In genomic region chr1:247210386-247211117, GRCh38 we compare ENCODE assay signal across 8 cellular contexts. TPM values are rescaled to one million over a fixed set of nuclear protein-coding genes. Genes with fewer than 3 reads are reported as not detected.
DNase-seq lines count a peak whose midpoint lies in the region; ATAC-seq and TF ChIP-seq lines count a peak whose summit lies in the region.

No MANE protein-coding gene starts in this region.

- H3K9ac ChIP-seq in mucosa of stomach (ENCODE audit: low read length), result peak overlapping the region; percentile 78

- TF ChIP-seq EP300 in Ishikawa (IDR thresholded peaks at IDR 0.05; ENCODE audit: borderline replicate concordance), result no peak

- peak; percentile 86 for ATAC-seq in GM21619 (IDR thresholded peaks at IDR 0.05; ENCODE audit: unreplicated experiment)

- no peak for TF ChIP-seq RAD21 in Ishikawa (IDR thresholded peaks at IDR 0.05; ENCODE audit: low read depth)

- no peaks in the 10 kb centered on the region for H3K27me3 ChIP-seq in esophagus (ENCODE audit: control insufficient read depth in 1 of 2, insufficient read depth in 2 of 2, low read length in 2 of 2)
- no peaks in the 10 kb centered on the region for H3K27me3 ChIP-seq in mucosa of stomach (ENCODE audit: control insufficient read depth, insufficient read depth, low read length)

- H3K27ac ChIP-seq in esophagus (ENCODE audit: low read depth in 2 of 2, low read length in 1 of 2), result peak overlapping the region; percentile 90 to 94

- DNase-seq in DMS153 treated with DMSO at 0.1 percent for 48 hours (lab: John Stamatoyannopoulos, UW; ENCODE audit: unreplicated experiment), result peak; percentile 99
- peak; percentile 47 for DNase-seq in OCI-M2 (lab: John Stamatoyannopoulos, UW; ENCODE audit: unreplicated experiment)
- DNase-seq in activated T-cell treated with anti-CD3 and anti-CD28 coated beads, Interleukin-2, amount 50 U/mL, for 1 hour, result peak; percentile 92
- peak; percentile 98 for DNase-seq in stimulated activated CD8-positive, alpha-beta memory T cell treated with anti-CD3 and anti-CD28 coated beads, Interleukin-4, amount 100 ng/mL, for 48 hours

- H3K9me3 ChIP-seq in esophagus (ENCODE audit: control insufficient read depth in 2 of 2, insufficient read depth in 1 of 2, low read depth in 1 of 2, low read length in 1 of 2), result peaks cover 0 to 2% of the 10 kb centered on the region in 2 donors
- H3K9me3 ChIP-seq in mucosa of stomach (ENCODE audit: control insufficient read depth, low read length), result no peaks in the 10 kb centered on the region

- no peaks in the 10 kb centered on the region for H3K36me3 ChIP-seq in esophagus (ENCODE audit: control insufficient read depth in 2 of 2, insufficient read depth in 2 of 2, low read length in 1 of 2)
- H3K36me3 ChIP-seq in mucosa of stomach (ENCODE audit: control insufficient read depth, insufficient read depth, low read length), result no peaks in the 10 kb centered on the region

- H3K4me3 ChIP-seq in esophagus (ENCODE audit: low read depth in 1 of 2, low read length in 2 of 2) (peak overlapping the region; percentile 96), mucosa of stomach (ENCODE audit: low read length) (peak overlapping the region; percentile 61)

- 0% methylated on average over 49 of the region's 49 CpGs for WGBS in esophagus, 2 donors

- H3K4me1 ChIP-seq in esophagus (ENCODE audit: control insufficient read depth in 2 of 2, insufficient read depth in 2 of 2, low read length in 1 of 2) (peaks cover 5% of the 10 kb centered on the region in 2 donors), mucosa of stomach (ENCODE audit: control insufficient read depth, insufficient read depth, low read length) (peaks cover 17% of the 10 kb centered on the region)

TF ChIP-seq in Ishikawa, 13 proteins besides CTCF, POLR2A, EP300 and RAD21:
- TF ChIP-seq ZBTB7A (IDR thresholded peaks at IDR 0.05; ENCODE audit: low read depth), result peak; percentile 79
- TF ChIP-seq YY1 (IDR thresholded peaks at IDR 0.05; ENCODE audit: low read depth), result 0 out of 2 replicates have a peak, but pooled peaks have one; percentile 42
- peak; percentile 50; the same call in 1 of the 2 replicates for TF ChIP-seq TCF12 (IDR thresholded peaks at IDR 0.05; ENCODE audit: low read depth)
- peak; percentile 65 for TF ChIP-seq CREB1 (IDR thresholded peaks at IDR 0.05; ENCODE audit: low read depth)
- TF ChIP-seq CEBPB (IDR thresholded peaks at IDR 0.05), result no peak
- no peak for TF ChIP-seq TEAD4 (IDR thresholded peaks at IDR 0.05)
- TF ChIP-seq NFIC (IDR thresholded peaks at IDR 0.05), result peak; percentile 62
- TF ChIP-seq, protein P1, sequence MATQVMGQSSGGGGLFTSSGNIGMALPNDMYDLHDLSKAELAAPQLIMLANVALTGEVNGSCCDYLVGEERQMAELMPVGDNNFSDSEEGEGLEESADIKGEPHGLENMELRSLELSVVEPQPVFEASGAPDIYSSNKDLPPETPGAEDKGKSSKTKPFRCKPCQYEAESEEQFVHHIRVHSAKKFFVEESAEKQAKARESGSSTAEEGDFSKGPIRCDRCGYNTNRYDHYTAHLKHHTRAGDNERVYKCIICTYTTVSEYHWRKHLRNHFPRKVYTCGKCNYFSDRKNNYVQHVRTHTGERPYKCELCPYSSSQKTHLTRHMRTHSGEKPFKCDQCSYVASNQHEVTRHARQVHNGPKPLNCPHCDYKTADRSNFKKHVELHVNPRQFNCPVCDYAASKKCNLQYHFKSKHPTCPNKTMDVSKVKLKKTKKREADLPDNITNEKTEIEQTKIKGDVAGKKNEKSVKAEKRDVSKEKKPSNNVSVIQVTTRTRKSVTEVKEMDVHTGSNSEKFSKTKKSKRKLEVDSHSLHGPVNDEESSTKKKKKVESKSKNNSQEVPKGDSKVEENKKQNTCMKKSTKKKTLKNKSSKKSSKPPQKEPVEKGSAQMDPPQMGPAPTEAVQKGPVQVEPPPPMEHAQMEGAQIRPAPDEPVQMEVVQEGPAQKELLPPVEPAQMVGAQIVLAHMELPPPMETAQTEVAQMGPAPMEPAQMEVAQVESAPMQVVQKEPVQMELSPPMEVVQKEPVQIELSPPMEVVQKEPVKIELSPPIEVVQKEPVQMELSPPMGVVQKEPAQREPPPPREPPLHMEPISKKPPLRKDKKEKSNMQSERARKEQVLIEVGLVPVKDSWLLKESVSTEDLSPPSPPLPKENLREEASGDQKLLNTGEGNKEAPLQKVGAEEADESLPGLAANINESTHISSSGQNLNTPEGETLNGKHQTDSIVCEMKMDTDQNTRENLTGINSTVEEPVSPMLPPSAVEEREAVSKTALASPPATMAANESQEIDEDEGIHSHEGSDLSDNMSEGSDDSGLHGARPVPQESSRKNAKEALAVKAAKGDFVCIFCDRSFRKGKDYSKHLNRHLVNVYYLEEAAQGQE (IDR thresholded peaks at IDR 0.05; ENCODE audit: low read depth), result 0 out of 2 replicates have a peak, but pooled peaks have one; percentile 4
- TF ChIP-seq EGR1 (IDR thresholded peaks at IDR 0.05), result no peak
- TF ChIP-seq TAF1 (IDR thresholded peaks at IDR 0.05; ENCODE audit: low read depth), result peak; percentile 90
- TF ChIP-seq, protein P2, sequence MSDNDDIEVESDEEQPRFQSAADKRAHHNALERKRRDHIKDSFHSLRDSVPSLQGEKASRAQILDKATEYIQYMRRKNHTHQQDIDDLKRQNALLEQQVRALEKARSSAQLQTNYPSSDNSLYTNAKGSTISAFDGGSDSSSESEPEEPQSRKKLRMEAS (IDR thresholded peaks at IDR 0.05), result peak; percentile 78
- TF ChIP-seq, protein P3, sequence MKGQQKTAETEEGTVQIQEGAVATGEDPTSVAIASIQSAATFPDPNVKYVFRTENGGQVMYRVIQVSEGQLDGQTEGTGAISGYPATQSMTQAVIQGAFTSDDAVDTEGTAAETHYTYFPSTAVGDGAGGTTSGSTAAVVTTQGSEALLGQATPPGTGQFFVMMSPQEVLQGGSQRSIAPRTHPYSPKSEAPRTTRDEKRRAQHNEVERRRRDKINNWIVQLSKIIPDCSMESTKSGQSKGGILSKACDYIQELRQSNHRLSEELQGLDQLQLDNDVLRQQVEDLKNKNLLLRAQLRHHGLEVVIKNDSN (IDR thresholded peaks at IDR 0.05), result peak; percentile 8; the same call in 1 of the 2 replicates
- TF ChIP-seq FOXM1 (IDR thresholded peaks at IDR 0.05; ENCODE audit: borderline replicate concordance, low read depth), result 0 out of 2 replicates have a peak, but pooled peaks have one; percentile 31

RNA-seq across cellular contexts. Expression of gene ZNF124, which starts 38.7 kb away (rescaled TPM):
- polyA plus RNA-seq in esophagus, result 1 to 10 TPM in 1 of 2 donors, under 1 TPM in 1; 0.53 to 1.2 TPM

RNA-seq across cellular contexts. Expression of gene VN1R5, which starts 45.3 kb away (rescaled TPM):
- not detected for polyA plus RNA-seq in esophagus

Comparison
In these comparisons a context has a peak if more than half of its experiments do, and no peak if none do; other contexts are left out.
1. Peak in every context shown above with its lines: DNase-seq, ATAC-seq, H3K4me3 ChIP-seq and H3K27ac ChIP-seq.
2. DNase-seq: peak in every context shown above with its lines; median percentile 99 in DMS153 treated with DMSO at 0.1 percent for 48 hours; 98 in stimulated activated CD8-positive, alpha-beta memory T cell treated with anti-CD3 and anti-CD28 coated beads, Interleukin-4, amount 100 ng/mL, for 48 hours; 92 in activated T-cell treated with anti-CD3 and anti-CD28 coated beads, Interleukin-2, amount 50 U/mL, for 1 hour; 47 in OCI-M2.